In the genomic region with DNA sequence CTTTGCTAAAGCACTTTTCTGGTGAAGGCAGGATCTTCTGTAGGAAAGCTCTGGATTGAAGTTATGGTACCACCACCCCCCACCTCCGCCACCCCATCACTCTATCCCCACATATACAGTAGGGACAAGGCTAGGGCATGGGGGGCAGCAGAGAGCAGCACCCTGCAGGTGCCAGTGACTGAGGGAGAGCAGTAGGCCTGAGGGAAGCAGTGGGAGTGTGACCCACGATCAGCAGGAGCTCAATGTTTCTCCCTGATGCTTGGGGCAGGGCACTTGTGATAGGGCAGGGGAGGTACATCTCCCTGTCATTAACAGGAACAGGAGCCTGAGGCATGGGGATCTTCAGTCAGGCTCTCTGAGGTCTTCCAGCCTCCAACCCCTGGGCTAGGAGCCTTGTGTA, we compare ENCODE assay signal across 2 cellular contexts.
TF ChIP-seq lines count a peak whose summit lies in the region.

No MANE protein-coding gene starts in this region.

TF ChIP-seq in IMR-90, 13 proteins besides CTCF, POLR2A, EP300 and RAD21:
- TF ChIP-seq, protein P1, sequence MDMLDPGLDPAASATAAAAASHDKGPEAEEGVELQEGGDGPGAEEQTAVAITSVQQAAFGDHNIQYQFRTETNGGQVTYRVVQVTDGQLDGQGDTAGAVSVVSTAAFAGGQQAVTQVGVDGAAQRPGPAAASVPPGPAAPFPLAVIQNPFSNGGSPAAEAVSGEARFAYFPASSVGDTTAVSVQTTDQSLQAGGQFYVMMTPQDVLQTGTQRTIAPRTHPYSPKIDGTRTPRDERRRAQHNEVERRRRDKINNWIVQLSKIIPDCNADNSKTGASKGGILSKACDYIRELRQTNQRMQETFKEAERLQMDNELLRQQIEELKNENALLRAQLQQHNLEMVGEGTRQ (IDR thresholded peaks at IDR 0.05; ENCODE audit: low read depth, low read length), result no peak

TF ChIP-seq in H1, 55 proteins besides CTCF, POLR2A, EP300 and RAD21:
- no peak for TF ChIP-seq RFX5 (IDR thresholded peaks at IDR 0.05; ENCODE audit: borderline replicate concordance, low read depth, low read length)
- TF ChIP-seq JUND (IDR thresholded peaks at IDR 0.05; ENCODE audit: low read length), result no peak
- TF ChIP-seq ASH2L (IDR thresholded peaks at IDR 0.05; ENCODE audit: low read length), result no peak
- TF ChIP-seq SIN3A (conservative IDR thresholded peaks at IDR 0.05 in 1 of 2, IDR thresholded peaks at IDR 0.05 in 1 of 2; ENCODE audit: low read depth in 1 of 2, low read length in 2 of 2), result no peak
- TF ChIP-seq POU5F1 (IDR thresholded peaks at IDR 0.05; ENCODE audit: low read depth, low read length), result no peak
- no peak for TF ChIP-seq MAFK (IDR thresholded peaks at IDR 0.05; ENCODE audit: low read depth, low read length)
- TF ChIP-seq CTBP2 (IDR thresholded peaks at IDR 0.05; ENCODE audit: borderline replicate concordance, insufficient read depth, insufficient read length, low read length), result no peak
